8 cellular contexts compared by ENCODE assay signal in the genomic region with DNA sequence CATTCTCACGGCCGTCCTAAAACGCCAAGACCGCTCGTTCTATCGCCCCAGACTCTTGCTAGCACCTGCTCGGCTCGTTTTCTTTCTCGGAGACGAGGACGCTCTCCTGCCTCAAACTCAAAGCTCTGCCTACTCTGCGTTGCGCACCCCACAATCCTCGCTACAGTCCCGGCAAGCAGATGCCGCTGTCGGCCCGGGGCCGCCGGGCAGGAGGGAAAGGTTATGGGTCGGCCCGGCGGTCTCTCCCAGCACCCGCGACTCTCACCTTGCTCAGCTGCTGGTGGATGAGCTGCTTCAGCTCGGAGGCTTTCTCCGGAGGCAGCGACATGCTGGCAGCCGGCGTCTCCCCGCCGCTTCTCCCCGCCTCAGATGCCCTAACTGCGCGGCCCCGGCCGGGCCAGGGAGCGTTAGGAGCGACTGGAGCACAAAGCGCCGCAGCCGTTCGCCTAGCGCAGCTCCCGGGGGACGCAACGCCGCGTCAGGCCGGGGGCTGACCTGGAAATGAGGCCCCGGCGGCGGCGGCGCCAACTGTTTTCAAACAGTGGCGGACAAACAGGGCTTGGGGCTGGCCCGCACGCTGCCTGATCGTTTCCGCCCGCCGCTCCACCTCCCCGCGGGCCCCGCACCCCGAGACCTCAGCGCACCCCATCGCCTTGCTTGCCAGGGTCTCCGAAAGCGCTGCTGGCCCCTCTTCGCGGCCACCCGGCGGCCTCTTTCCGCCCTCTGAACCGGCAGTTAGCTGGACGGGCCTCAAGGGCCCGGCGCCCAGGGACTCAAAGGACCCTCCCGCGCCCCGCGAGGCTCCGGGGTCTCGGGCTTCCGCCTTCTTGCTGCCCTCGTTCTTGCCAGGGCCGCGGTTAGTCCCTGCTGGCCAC. TPM values are rescaled to one million over a fixed set of nuclear protein-coding genes. Genes with fewer than 3 reads are reported as not detected.
A peak's percentile ranks its signal among the peaks of the same experiment; 100 is the strongest.
DNase-seq lines count a peak whose midpoint lies in the region; ATAC-seq, FAIRE-seq and TF ChIP-seq lines count a peak whose summit lies in the region.

A gene with protein sequence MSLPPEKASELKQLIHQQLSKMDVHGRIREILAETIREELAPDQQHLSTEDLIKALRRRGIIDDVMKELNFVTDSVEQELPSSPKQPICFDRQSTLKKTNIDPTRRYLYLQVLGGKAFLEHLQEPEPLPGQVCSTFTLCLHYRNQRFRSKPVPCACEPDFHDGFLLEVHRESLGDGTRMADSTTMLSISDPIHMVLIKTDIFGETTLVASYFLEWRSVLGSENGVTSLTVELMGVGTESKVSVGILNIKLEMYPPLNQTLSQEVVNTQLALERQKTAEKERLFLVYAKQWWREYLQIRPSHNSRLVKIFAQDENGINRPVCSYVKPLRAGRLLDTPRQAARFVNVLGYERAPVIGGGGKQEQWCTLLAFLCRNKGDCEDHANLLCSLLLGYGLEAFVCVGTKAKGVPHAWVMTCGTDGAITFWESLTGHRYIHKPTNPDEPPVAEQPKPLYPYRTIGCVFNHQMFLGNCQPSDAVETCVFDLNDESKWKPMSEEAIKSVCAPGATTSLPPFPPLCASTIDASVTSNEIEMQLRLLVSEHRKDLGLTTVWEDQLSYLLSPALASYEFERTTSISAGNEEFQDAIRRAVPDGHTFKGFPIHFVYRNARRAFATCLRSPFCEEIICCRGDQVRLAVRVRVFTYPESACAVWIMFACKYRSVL (minus strand): TSS at position 503 of the 875 bp plus-strand sequence. CDS start 175 bp downstream, at position 328.
A gene with protein sequence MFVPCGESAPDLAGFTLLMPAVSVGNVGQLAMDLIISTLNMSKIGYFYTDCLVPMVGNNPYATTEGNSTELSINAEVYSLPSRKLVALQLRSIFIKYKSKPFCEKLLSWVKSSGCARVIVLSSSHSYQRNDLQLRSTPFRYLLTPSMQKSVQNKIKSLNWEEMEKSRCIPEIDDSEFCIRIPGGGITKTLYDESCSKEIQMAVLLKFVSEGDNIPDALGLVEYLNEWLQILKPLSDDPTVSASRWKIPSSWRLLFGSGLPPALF (plus strand): TSS at position 822 of the 875 bp plus-strand sequence. CDS start 66 bp downstream, outside the sequence.

- H3K4me3 ChIP-seq in right atrium auricular region, result peak within 1 kb of the TSS; percentile 81 to 92

- no peaks in the 10 kb centered on the region for H3K27me3 ChIP-seq in right atrium auricular region

- TF ChIP-seq POLR2A in GM15510 (IDR thresholded peaks at IDR 0.05; ENCODE audit: borderline replicate concordance, extremely low read depth, insufficient read length), result peak; percentile 90

- TF ChIP-seq CTCF in right atrium auricular region (IDR thresholded peaks at IDR 0.05), result no peak

- H3K4me1 ChIP-seq in right atrium auricular region, result peaks cover 0 to 29% of the 10 kb centered on the region in 2 donors

- no peaks in the 10 kb centered on the region for H3K9me3 ChIP-seq in right atrium auricular region

- peak within 1 kb of the TSS; percentile 94 to 98 for H3K27ac ChIP-seq in right atrium auricular region

- peak; percentile 90 for FAIRE-seq in urothelium cell line (lab: Jason Lieb, UNC)

- peak; percentile 79 for ATAC-seq in HG02840 (IDR thresholded peaks at IDR 0.05; ENCODE audit: low FRiP score, unreplicated experiment)

- DNase-seq in NCI-H1694 (lab: John Stamatoyannopoulos, UW) (peak; percentile 5), T-helper 2 cell (peak; percentile 62 to 91 (median 78)), amygdala (lab: John Stamatoyannopoulos, UW) (peak in 55 of 56 donors; percentile 4 to 94 (median 80)), right atrium auricular region (ENCODE audit: low spot score) (peak; percentile 90), putamen (ENCODE audit: low spot score) (peak; percentile 89), urothelium cell line (ENCODE audit: low spot score) (peak; percentile 100)

- peaks cover 15% of the 10 kb centered on the region for H3K36me3 ChIP-seq in right atrium auricular region

RNA-seq across cellular contexts. Expression of the first gene that starts in this region (rescaled TPM):
- 1 to 10 TPM; 3.1 to 4.4 TPM for total RNA-seq in right atrium auricular region

RNA-seq across cellular contexts. Expression of the second gene that starts in this region (rescaled TPM):
- total RNA-seq in right atrium auricular region, result 10 to 100 TPM; 37.7 to 46.0 TPM

Comparison
In these comparisons a context has a peak if more than half of its experiments do, and no peak if none do; other contexts are left out.
1. Peak in every context shown above with its lines: DNase-seq, ATAC-seq, H3K4me3 ChIP-seq and H3K27ac ChIP-seq.
2. DNase-seq: peak in every context shown above with its lines; median percentile 100 in urothelium cell line; 90 in right atrium auricular region; 89 in putamen; 80 in amygdala; 78 in T-helper 2 cell; 5 in NCI-H1694.